17 cellular contexts compared by ENCODE assay signal in genomic region chr12:117026343-117026742, GRCh38.
DNase-seq lines count a peak whose midpoint lies in the region; ATAC-seq and TF ChIP-seq lines count a peak whose summit lies in the region.
"Had no signal": no experiment of that assay in that cellular context is flagged by ENCODE, and none has a peak within 500 bp of the region (broad histone marks: within the 10 kb centered on the region; RNA-seq: fewer than 3 reads in every experiment).

No MANE protein-coding gene starts in this region.

- H3K4me3 ChIP-seq in right cardiac atrium (ENCODE audit: low read length) (no peak overlapping the region), MM.1S (ENCODE audit: low read length) (no peak overlapping the region), testis (no peak overlapping the region)
- H3K4me3 ChIP-seq: GM12878, thoracic aorta had no signal

- no peaks in the 10 kb centered on the region for H3K4me1 ChIP-seq in right cardiac atrium (ENCODE audit: control insufficient read depth, insufficient read depth, low read length)
- H3K4me1 ChIP-seq in MM.1S (ENCODE audit: low read length), result peaks cover 21% of the 10 kb centered on the region
- peaks cover 13% of the 10 kb centered on the region for H3K4me1 ChIP-seq in testis
- H3K4me1 ChIP-seq in foreskin keratinocyte, result no peaks in the 10 kb centered on the region

- peaks cover 12% of the 10 kb centered on the region; the same call in 1 of the 2 replicates for H3F3A ChIP-seq in MM.1S (ENCODE audit: insufficient read depth, low read length)

- TF ChIP-seq CTCF in MM.1S (IDR thresholded peaks at IDR 0.05; ENCODE audit: low read length) (no peak), testis (IDR thresholded peaks at IDR 0.05) (no peak), GM10266 (IDR thresholded peaks at IDR 0.05; ENCODE audit: control insufficient read depth, insufficient read depth, low read depth, missing control alignments) (no peak), foreskin keratinocyte (conservative IDR thresholded peaks at IDR 0.05) (no peak)

- H3K9me3 ChIP-seq in right cardiac atrium (ENCODE audit: control insufficient read depth, low read length), result no peaks in the 10 kb centered on the region
- no peaks in the 10 kb centered on the region for H3K9me3 ChIP-seq in MM.1S (replicated peaks; ENCODE audit: insufficient read depth, low read length)
- no peaks in the 10 kb centered on the region for H3K9me3 ChIP-seq in testis
- H3K9me3 ChIP-seq: thoracic aorta had no signal

- DNase-seq in Right ventricle myocardium superior (no peak), right cardiac atrium (no peak), MM.1S (no peak), left lobe of liver (ENCODE audit: low spot score) (peak; percentile 35), testis (peak; percentile 8), GM10266 (ENCODE audit: extremely low spot score) (no peak), AG08396 (ENCODE audit: low spot score) (no peak), foreskin keratinocyte (no peak)
- DNase-seq: activated B cell treated with CpG ODN at 0.5 μM for 24 hours; activated CD4-positive, alpha-beta T cell treated with anti-CD3 and anti-CD28 coated beads, Interleukin-2, amount 50 U/mL, for 4 hours; CD4-positive, alpha-beta memory T cell; DMS53; NCI-H345; nephron progenitor cell; T1000 had no signal

- H3K36me3 ChIP-seq in MM.1S (replicated peaks; ENCODE audit: insufficient read depth, low read length), result no peaks in the 10 kb centered on the region
- H3K36me3 ChIP-seq in testis (ENCODE audit: low read depth, missing control alignments), result no peaks in the 10 kb centered on the region

- 0 out of 2 replicates have a peak, but pooled peaks cover 9% of the 10 kb centered on the region for H3K79me2 ChIP-seq in MM.1S (ENCODE audit: low read length)

- H4K20me1 ChIP-seq in MM.1S (ENCODE audit: insufficient read depth, low read length), result no peaks in the 10 kb centered on the region

- peak overlapping the region; percentile 64; the same call in 1 of the 2 replicates for H3K9ac ChIP-seq in MM.1S (ENCODE audit: low read length)

- ATAC-seq in Right ventricle myocardium superior (ENCODE audit: poor library complexity) (peak; percentile 4), right cardiac atrium (no peak), left lobe of liver (no peak), foreskin keratinocyte (no peak)

- H3K27me3 ChIP-seq in right cardiac atrium (ENCODE audit: control insufficient read depth, insufficient read depth) (no peaks in the 10 kb centered on the region), MM.1S (replicated peaks; ENCODE audit: insufficient read depth, low read length) (no peaks in the 10 kb centered on the region), testis (no peaks in the 10 kb centered on the region), foreskin keratinocyte (no peaks in the 10 kb centered on the region)

- H3K27ac ChIP-seq in right cardiac atrium (ENCODE audit: low read length) (no peak overlapping the region), MM.1S (ENCODE audit: low read length) (peak overlapping the region; percentile 99; the same call in 1 of the 2 replicates), testis (no peak overlapping the region), foreskin keratinocyte (no peak overlapping the region)
- H3K27ac ChIP-seq: thoracic aorta had no signal

- no peak overlapping the region for H3K4me2 ChIP-seq in MM.1S (ENCODE audit: low read depth, low read length)

- TF ChIP-seq POLR2A in testis (IDR thresholded peaks at IDR 0.05), result no peak

- intact Hi-C loops in Right ventricle myocardium superior (cut with DNase I), result loop anchor here (10.0 kb wide), 1 partner anchor 128 kb away; no protein-coding TSS in a partner anchor
- intact Hi-C loops in right cardiac atrium (cut with DNase I), result loop anchor here (5.0 to 10.0 kb wide), 4 partner anchors 91 to 128 kb away; no protein-coding TSS in a partner anchor
- intact Hi-C loops in testis (cut with DNase I; ENCODE audit: low total_unique reads), result no loop called here

- no peak overlapping the region for H2AFZ ChIP-seq in MM.1S (ENCODE audit: low read length)

- 72% methylated on average over 4 of the region's 4 CpGs for WGBS in right cardiac atrium
- 65 to 77% methylated on average over 4 of the region's 4 CpGs for WGBS in testis, 2 donors

- no peaks in the 10 kb centered on the region for H3K9me2 ChIP-seq in MM.1S (replicated peaks; ENCODE audit: insufficient read depth, low read length)

Comparison
In these comparisons a context has a peak if more than half of its experiments do, and no peak if none do; other contexts are left out.
1. DNase-seq: peak in left lobe of liver (single experiment) and testis (single experiment); none in Right ventricle myocardium superior (single experiment), right cardiac atrium (0 of 3), MM.1S (single experiment), GM10266 (single experiment), AG08396 (single experiment) and foreskin keratinocyte (0 of 2).